Comparison of ENCODE assay signal across 20 cellular contexts in genomic region chr4:183485411-183486160, GRCh38.
"Had no signal": no experiment of that assay in that cellular context is flagged by ENCODE, and none has a peak within 500 bp of the region (broad histone marks: within the 10 kb centered on the region; RNA-seq: fewer than 3 reads in every experiment).

No MANE protein-coding gene starts in this region.

- ATAC-seq: activated CD8-positive, alpha-beta T cell treated with anti-CD3 and anti-CD28 coated beads, Interleukin-2, amount 10 ng/mL, durations not matched to agents 7 days and 5 days; activated naive CD4-positive, alpha-beta T cell treated with anti-CD3 and anti-CD28 coated beads, Interleukin-2, amount 50 U/mL, for 72 hours; activated T-cell treated with anti-CD3 and anti-CD28 coated beads, Interleukin-2, amount 50 U/mL, for 72 hours; esophagus mucosa; left ventricle myocardium superior; mucosa of descending colon; naive thymus-derived CD4-positive, alpha-beta T cell; stimulated activated naive CD8-positive, alpha-beta T cell treated with anti-CD3 and anti-CD28 coated beads, Interleukin-15, amount 100 ng/mL, for 72 hours had no signal

- H3K27me3 ChIP-seq: sigmoid colon, testis had no signal

- FAIRE-seq: kidney, TTC549 had no signal

- DNase-seq: activated B cell treated with CpG ODN at 0.5 μM for 24 hours; activated CD4-positive, alpha-beta T cell treated with anti-CD3 and anti-CD28 coated beads, Interleukin-2, amount 10 ng/mL, durations not matched to agents 24 days and 14 days; activated CD8-positive, alpha-beta memory T cell treated with anti-CD3 and anti-CD28 coated beads, Interleukin-2, amount 50 U/mL, for 4 hours; activated CD8-positive, alpha-beta T cell treated with anti-CD3 and anti-CD28 coated beads, Interleukin-2, amount 10 ng/mL, durations not matched to agents 7 days and 5 days; activated gamma-delta T cell; activated T-cell treated with anti-CD3 and anti-CD28 coated beads, Interleukin-2, amount 50 U/mL, for 72 hours; endodermal cell; hypothalamus; kidney; left ventricle myocardium superior; mucosa of descending colon; naive thymus-derived CD4-positive, alpha-beta T cell; sigmoid colon; stimulated activated CD4-positive, alpha-beta T cell treated with anti-CD3 and anti-CD28 coated beads, Interleukin-1b, Interleukin-23, amount 100 ng/mL, for 48 hours; stimulated activated naive CD8-positive, alpha-beta T cell treated with anti-CD3 and anti-CD28 coated beads, Interleukin-15, amount 100 ng/mL, for 72 hours; testis had no signal

- H3K4me1 ChIP-seq: parathyroid adenoma, sigmoid colon, testis had no signal

- H3K9me3 ChIP-seq: mucosa of descending colon, sigmoid colon, testis had no signal

- H3K36me3 ChIP-seq: sigmoid colon had no signal

- H3K4me3 ChIP-seq: mucosa of descending colon, sigmoid colon, testis had no signal

- H3K27ac ChIP-seq: parathyroid adenoma, sigmoid colon, testis had no signal
